Comparison of ENCODE assay signal across 23 cellular contexts in the genomic region with DNA sequence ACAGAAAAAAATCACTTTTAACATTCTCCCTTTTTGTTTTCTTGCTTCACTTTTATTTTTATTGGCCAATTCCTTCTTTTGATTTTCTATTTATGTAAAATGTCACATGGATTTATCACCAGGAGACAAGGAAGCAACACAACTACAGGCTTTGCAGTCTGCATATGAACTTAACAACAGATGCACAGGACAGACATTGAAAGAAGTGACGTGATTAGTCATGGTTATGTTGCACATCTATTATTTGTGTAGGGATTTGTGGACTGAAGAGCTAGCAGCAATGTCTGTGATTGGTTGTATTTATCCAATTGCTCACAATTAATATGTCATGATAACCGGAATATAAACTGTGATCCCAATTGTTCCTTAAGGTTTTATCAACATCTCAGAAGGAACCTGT.
A peak's percentile ranks its signal among the peaks of the same experiment; 100 is the strongest.
DNase-seq lines count a peak whose midpoint lies in the region; ATAC-seq, FAIRE-seq and TF ChIP-seq lines count a peak whose summit lies in the region.
"Had no signal": no experiment of that assay in that cellular context is flagged by ENCODE, and none has a peak within 500 bp of the region (broad histone marks: within the 10 kb centered on the region; RNA-seq: fewer than 3 reads in every experiment).

No MANE protein-coding gene starts in this region.

- H3K9ac ChIP-seq in parathyroid adenoma: no peak overlapping the region
- H3K9ac ChIP-seq: GM23248 had no signal

- TF ChIP-seq POLR2A in GM12891 (IDR thresholded peaks at IDR 0.05; ENCODE audit: low read depth, low read length): no peak

- H3K4me2 ChIP-seq in parathyroid adenoma (ENCODE audit: low read length): no peak overlapping the region

- H3K27me3 ChIP-seq in bronchial epithelial cell (ENCODE audit: control insufficient read depth, insufficient read depth, low read length) (no peaks in the 10 kb centered on the region), parathyroid adenoma (ENCODE audit: control insufficient read depth, insufficient read depth, low read length) (no peaks in the 10 kb centered on the region)
- H3K27me3 ChIP-seq: MG63 had no signal

- H3K9me3 ChIP-seq in parathyroid adenoma (ENCODE audit: control insufficient read depth, low read length): no peaks in the 10 kb centered on the region
- H3K9me3 ChIP-seq: MG63 had no signal

- FAIRE-seq in GM12891 (lab: Jason Lieb, UNC) (peak; percentile 26), bronchial epithelial cell (lab: Jason Lieb, UNC) (no peak)
- FAIRE-seq: G401.6, HepG2, K562 had no signal

- H3K36me3 ChIP-seq in bronchial epithelial cell (ENCODE audit: control insufficient read depth, insufficient read depth, low read length) (no peaks in the 10 kb centered on the region), parathyroid adenoma (ENCODE audit: control insufficient read depth, insufficient read depth, low read length) (no peaks in the 10 kb centered on the region)
- H3K36me3 ChIP-seq: MG63 had no signal

- H3K4me3 ChIP-seq in bronchial epithelial cell (ENCODE audit: low read depth, low read length) (no peak overlapping the region), parathyroid adenoma (ENCODE audit: low read depth, low read length) (no peak overlapping the region)
- H3K4me3 ChIP-seq: GM23248, K562, MG63 had no signal

- H2AFZ ChIP-seq in parathyroid adenoma: peak overlapping the region; percentile 50
- H2AFZ ChIP-seq: GM23248 had no signal

- peak overlapping the region; percentile 57 for H3K27ac ChIP-seq in parathyroid adenoma
- H3K27ac ChIP-seq: GM23248, HL-60 had no signal

- no peak for DNase-seq in activated naive CD8-positive, alpha-beta T cell treated with anti-CD3 and anti-CD28 coated beads, Interleukin-2, amount 50 U/mL, for 24 hours
- no peak for DNase-seq in GM12891 (ENCODE audit: insufficient read length, low spot score)
- peak; percentile 34 for DNase-seq in bronchial epithelial cell (ENCODE audit: low read depth)
- no peak for DNase-seq in NCI-H1105 (lab: John Stamatoyannopoulos, UW)
- DNase-seq: GM23248, H9, HFFc6, MG63, NCI-H1436, NCI-H1930, NCI-H2227 treated with DMSO at 0.1 percent for 48 hours, NCI-H524 treated with DMSO at 0.1 percent for 48 hours, OCI-M1 had no signal

- H3K4me3 Mint-ChIP-seq in activated naive CD8-positive, alpha-beta T cell: peak overlapping the region; percentile 39
- no peak overlapping the region for H3K4me3 Mint-ChIP-seq in activated naive CD8-positive, alpha-beta T cell treated with anti-CD3 and anti-CD28 coated beads, Interleukin-2, amount 50 U/mL, for 24 hours
- H3K4me3 Mint-ChIP-seq: CD14-positive monocyte, H9, HFFc6 had no signal

- H3K4me1 ChIP-seq in parathyroid adenoma: peaks cover 11% of the 10 kb centered on the region

- no peaks in the 10 kb centered on the region for H3K27me3 Mint-ChIP-seq in activated naive CD8-positive, alpha-beta T cell
- no peaks in the 10 kb centered on the region for H3K27me3 Mint-ChIP-seq in activated naive CD8-positive, alpha-beta T cell treated with anti-CD3 and anti-CD28 coated beads, Interleukin-2, amount 50 U/mL, for 24 hours

- no peaks in the 10 kb centered on the region for H3K9me3 Mint-ChIP-seq in activated naive CD8-positive, alpha-beta T cell (ENCODE audit: low read depth)
- peaks cover 5% of the 10 kb centered on the region for H3K9me3 Mint-ChIP-seq in activated naive CD8-positive, alpha-beta T cell treated with anti-CD3 and anti-CD28 coated beads, Interleukin-2, amount 50 U/mL, for 24 hours
- H3K9me3 Mint-ChIP-seq: CD14-positive monocyte, HFFc6 had no signal

- no peaks in the 10 kb centered on the region for H3K79me2 ChIP-seq in parathyroid adenoma

- ATAC-seq in activated naive CD8-positive, alpha-beta T cell treated with anti-CD3 and anti-CD28 coated beads, Interleukin-2, amount 50 U/mL, for 24 hours: no peak
- ATAC-seq in HG03521 (IDR thresholded peaks at IDR 0.05; ENCODE audit: unreplicated experiment) (no peak), GM21381 (IDR thresholded peaks at IDR 0.05; ENCODE audit: unreplicated experiment) (no peak)
- ATAC-seq: HepG2, K562, Right ventricle myocardium inferior had no signal

- no peak for TF ChIP-seq CTCF in bronchial epithelial cell (IDR thresholded peaks at IDR 0.05; ENCODE audit: insufficient read depth, low read length, severe bottlenecking)
- no peak for TF ChIP-seq CTCF in parathyroid adenoma (IDR thresholded peaks at IDR 0.05)

- peaks cover 75% of the 10 kb centered on the region for H3K4me1 Mint-ChIP-seq in activated naive CD8-positive, alpha-beta T cell (ENCODE audit: low read depth)
- peaks cover 50% of the 10 kb centered on the region for H3K4me1 Mint-ChIP-seq in activated naive CD8-positive, alpha-beta T cell treated with anti-CD3 and anti-CD28 coated beads, Interleukin-2, amount 50 U/mL, for 24 hours

- peaks cover 22% of the 10 kb centered on the region for H3K36me3 Mint-ChIP-seq in activated naive CD8-positive, alpha-beta T cell
- H3K36me3 Mint-ChIP-seq in activated naive CD8-positive, alpha-beta T cell treated with anti-CD3 and anti-CD28 coated beads, Interleukin-2, amount 50 U/mL, for 24 hours (ENCODE audit: low read depth): peaks cover 3% of the 10 kb centered on the region
- H3K36me3 Mint-ChIP-seq: CD14-positive monocyte had no signal

- H3K27ac Mint-ChIP-seq in activated naive CD8-positive, alpha-beta T cell: peak overlapping the region; percentile 30
- no peak overlapping the region for H3K27ac Mint-ChIP-seq in activated naive CD8-positive, alpha-beta T cell treated with anti-CD3 and anti-CD28 coated beads, Interleukin-2, amount 50 U/mL, for 24 hours
- H3K27ac Mint-ChIP-seq: CD14-positive monocyte, H9, HFFc6 had no signal

TF ChIP-seq in GM12891, 5 proteins besides CTCF, POLR2A, EP300 and RAD21:
- TF ChIP-seq PAX5 (IDR thresholded peaks at IDR 0.05; ENCODE audit: insufficient read depth, low read length, severe bottlenecking) (no peak), TAF1 (IDR thresholded peaks at IDR 0.05; ENCODE audit: low read depth, low read length) (no peak), POU2F2 (IDR thresholded peaks at IDR 0.05; ENCODE audit: low read depth, low read length) (no peak), POLR2AphosphoS5 (IDR thresholded peaks at IDR 0.05; ENCODE audit: low read depth, low read length) (no peak), SPI1 (IDR thresholded peaks at IDR 0.05; ENCODE audit: low read depth, low read length) (no peak)
